In the genomic region with DNA sequence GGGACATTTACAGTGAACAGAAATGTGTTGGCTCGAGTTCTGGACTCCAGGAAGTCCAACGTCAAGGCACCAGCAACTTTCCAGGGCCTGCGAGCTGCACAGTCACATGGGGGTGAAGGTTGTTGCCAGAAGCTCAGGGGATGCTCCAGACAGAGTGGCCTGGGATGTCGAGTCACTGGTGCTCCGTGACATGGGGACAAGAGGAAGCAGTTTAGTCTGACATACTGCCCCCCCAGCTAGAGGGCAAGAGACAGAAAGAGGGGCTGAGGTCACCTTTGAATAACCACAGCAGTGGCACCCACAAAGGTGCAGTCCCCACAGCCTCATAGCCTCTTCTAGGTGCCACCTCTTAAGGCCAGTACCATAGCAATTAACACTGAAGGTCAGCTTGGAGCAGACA, we compare ENCODE assay signal across 2 cellular contexts. TPM values are rescaled to one million over a fixed set of nuclear protein-coding genes. Genes with fewer than 3 reads are reported as not detected.
"Had no signal": no experiment of that assay in that cellular context is flagged by ENCODE, and none has a peak within 500 bp of the region (broad histone marks: within the 10 kb centered on the region; RNA-seq: fewer than 3 reads in every experiment).

No MANE protein-coding gene starts in this region.

RNA-seq across cellular contexts. Expression of a gene that starts 3.6 kb away (rescaled TPM):
- total RNA-seq: suprapubic skin had no signal

RNA-seq across cellular contexts. Expression of a gene that starts 10.5 kb away (rescaled TPM):
- total RNA-seq: frontal cortex had no signal

RNA-seq across cellular contexts. Expression of a gene that starts 42.4 kb away (rescaled TPM):
- total RNA-seq: frontal cortex had no signal
